Comparison of ENCODE assay signal across 8 cellular contexts in genomic region chr14:81465002-81465392, GRCh38.
A peak's percentile ranks its signal among the peaks of the same experiment; 100 is the strongest.
DNase-seq lines count a peak whose midpoint lies in the region; ATAC-seq and TF ChIP-seq lines count a peak whose summit lies in the region.
"Not testable (repeated sequence)": the region's sequence is repeated elsewhere in the genome, so short reads cannot be mapped to it uniquely, and the experiment has no call there.

No MANE protein-coding gene starts in this region.

- ATAC-seq in GM19395 (IDR thresholded peaks at IDR 0.05; ENCODE audit: unreplicated experiment) (peak; percentile 26), HG03280 (IDR thresholded peaks at IDR 0.05; ENCODE audit: unreplicated experiment) (peak; percentile 21)

- not testable (repeated sequence) for H3K79me2 ChIP-seq in fibroblast of lung (ENCODE audit: control insufficient read depth, insufficient read depth, low read length)

- H3K4me3 ChIP-seq in AG09309 (ENCODE audit: control insufficient read depth, low read depth, low read length) (peak overlapping the region; percentile 34), SK-N-MC (peak overlapping the region; percentile 81), adipocyte (ENCODE audit: low read length) (peak overlapping the region; percentile 80), fibroblast of lung (replicated peaks in 1 of 4; ENCODE audit: control extremely low read depth in 1 of 4, insufficient read depth in 1 of 4, low read depth in 3 of 4, low read length in 4 of 4) (peak overlapping the region; percentile 38 to 66 (median 50)), muscle layer of colon (ENCODE audit: low read depth in 1 of 2, low read length in 2 of 2) (peak overlapping the region; percentile 43 to 78), spleen (peak overlapping the region in 7 of 8 donors; percentile 27 to 63 (median 43))

- TF ChIP-seq POLR2A in spleen (IDR thresholded peaks at IDR 0.05), result not testable (repeated sequence)

- H3K36me3 ChIP-seq in SK-N-MC (ENCODE audit: insufficient read depth, low read length); adipocyte (ENCODE audit: control insufficient read depth, insufficient read depth, low read length, severe bottlenecking); fibroblast of lung (ENCODE audit: control insufficient read depth, insufficient read depth, low read length); muscle layer of colon (ENCODE audit: insufficient read depth, low read length); spleen: not testable (repeated sequence)

- intact Hi-C loops in spleen (cut with DNase I; ENCODE audit: low total_unique reads), result loop anchor here (5.0 kb wide), 1 partner anchor 478 kb away; no protein-coding TSS in a partner anchor

- H2AFZ ChIP-seq in fibroblast of lung (ENCODE audit: low read length), result peak overlapping the region; percentile 95

- not testable (repeated sequence) for H3K27ac ChIP-seq in SK-N-MC; fibroblast of lung (ENCODE audit: insufficient read depth, low read length); muscle layer of colon (ENCODE audit: low read depth, low read length)
- peak overlapping the region; percentile 73 to 83 (median 79) for H3K27ac ChIP-seq in spleen

- H3K4me2 ChIP-seq in fibroblast of lung (ENCODE audit: extremely low read depth, insufficient read depth, low read length), result peak overlapping the region; percentile 86

- not testable (repeated sequence) for H3K4me1 ChIP-seq in adipocyte (ENCODE audit: control insufficient read depth, insufficient read depth, low read length); fibroblast of lung (ENCODE audit: control insufficient read depth, extremely low read depth, insufficient read depth, low read length); muscle layer of colon (ENCODE audit: insufficient read depth, low read length)
- H3K4me1 ChIP-seq in spleen, result peaks cover 0 to 12% (median 4%) of the 10 kb centered on the region in 6 donors

- H3K9me3 ChIP-seq in SK-N-MC (ENCODE audit: low read depth, low read length); adipocyte (ENCODE audit: control insufficient read depth, low read length); fibroblast of lung (ENCODE audit: control insufficient read depth, insufficient read depth, low read depth, low read length); muscle layer of colon (ENCODE audit: low read length); spleen: not testable (repeated sequence)

- not testable (repeated sequence) for H4K20me1 ChIP-seq in fibroblast of lung (ENCODE audit: control insufficient read depth, extremely low read depth, insufficient read depth, low read length)

- 32 to 50% (median 40%) methylated on average over 11 of the region's 11 CpGs for WGBS in spleen, 5 donors

- not testable (repeated sequence) for H3K27me3 ChIP-seq in adipocyte (replicated peaks; ENCODE audit: control insufficient read depth, insufficient read depth, low read length); fibroblast of lung (ENCODE audit: control insufficient read depth, insufficient read depth, low read length); muscle layer of colon (ENCODE audit: control insufficient read depth in 1 of 2, insufficient read depth in 2 of 2, low read length in 2 of 2); spleen (replicated peaks in 1 of 7)

- TF ChIP-seq CTCF in AG09309 (IDR thresholded peaks at IDR 0.05; ENCODE audit: control insufficient read depth, insufficient read depth, low read depth, low read length, missing control alignments); fibroblast of lung (conservative IDR thresholded peaks at IDR 0.05 in 1 of 2, IDR thresholded peaks at IDR 0.05 in 1 of 2; ENCODE audit: low read depth in 1 of 2, low read length in 2 of 2); spleen (IDR thresholded peaks at IDR 0.05 in 8 of 11, conservative IDR thresholded peaks at IDR 0.05 in 3 of 11): not testable (repeated sequence)

- H3K9ac ChIP-seq in SK-N-MC (ENCODE audit: insufficient read length) (peak overlapping the region; percentile 62), adipocyte (ENCODE audit: low read length) (peak overlapping the region; percentile 57), muscle layer of colon (ENCODE audit: low read length) (peak overlapping the region; percentile 75)
- not testable (repeated sequence) for H3K9ac ChIP-seq in fibroblast of lung (ENCODE audit: insufficient read depth, low read length)

- DNase-seq in AG09309 (ENCODE audit: low read depth); SK-N-MC (ENCODE audit: low read depth, low spot score); adipocyte (ENCODE audit: low read depth); fibroblast of lung (ENCODE audit: low read depth in 2 of 2); spleen: not testable (repeated sequence)
